Comparison of ENCODE assay signal across 18 cellular contexts in genomic region chr1:109229531-109230127, GRCh38. TPM values are rescaled to one million over a fixed set of nuclear protein-coding genes. Genes with fewer than 3 reads are reported as not detected.
A peak's percentile ranks its signal among the peaks of the same experiment; 100 is the strongest.
DNase-seq lines count a peak whose midpoint lies in the region; ATAC-seq and TF ChIP-seq lines count a peak whose summit lies in the region.
"Had no signal": no experiment of that assay in that cellular context is flagged by ENCODE, and none has a peak within 500 bp of the region (broad histone marks: within the 10 kb centered on the region; RNA-seq: fewer than 3 reads in every experiment).

No MANE protein-coding gene starts in this region.

- peaks cover 14% of the 10 kb centered on the region for H3K4me1 Mint-ChIP-seq in T-helper 17 cell
- H3K4me1 Mint-ChIP-seq in stimulated activated naive B cell treated with anti-CD40 and anti-IgM and Interleukin-4, amounts not matched to agents 10 μg/mL and 1 μg/mL and 100 μg/mL, for 72 hours, result peaks cover 0 to 1% of the 10 kb centered on the region in 2 donors

- H3K36me3 ChIP-seq in iPS-18a (ENCODE audit: control insufficient read depth, low read depth, low read length) (peaks cover 25% of the 10 kb centered on the region), vagina (peaks cover 0 to 69% of the 10 kb centered on the region in 2 donors)

- H3K4me1 ChIP-seq in iPS-18a (ENCODE audit: control insufficient read depth, low read depth, low read length) (peaks cover 43% of the 10 kb centered on the region), vagina (peaks cover 9% of the 10 kb centered on the region)
- H3K4me1 ChIP-seq: BLaER1, body of pancreas had no signal

- peak overlapping the region; percentile 6 for H3K27ac Mint-ChIP-seq in T-helper 17 cell
- peak overlapping the region; percentile 75 for H3K27ac Mint-ChIP-seq in stimulated activated naive B cell treated with anti-CD40 and anti-IgM and Interleukin-4, amounts not matched to agents 10 μg/mL and 1 μg/mL and 100 μg/mL, for 72 hours
- H3K27ac Mint-ChIP-seq: progenitor cell of endocrine pancreas had no signal

- peak overlapping the region; percentile 74 for H3K27ac ChIP-seq in iPS-18a (ENCODE audit: low read length)
- H3K27ac ChIP-seq in vagina, result no peak overlapping the region
- H3K27ac ChIP-seq: BLaER1, body of pancreas had no signal

- intact Hi-C loops in vagina (cut with DNase I), result no loop called here

- H3K27me3 ChIP-seq in iPS-18a (ENCODE audit: control insufficient read depth, insufficient read depth, low read length), result no peaks in the 10 kb centered on the region
- H3K27me3 ChIP-seq in vagina, result no peaks in the 10 kb centered on the region
- H3K27me3 ChIP-seq: BLaER1, body of pancreas had no signal

- TF ChIP-seq CTCF in vagina (IDR thresholded peaks at IDR 0.05), result no peak

- H3K9me3 ChIP-seq in T-helper 17 cell (ENCODE audit: control insufficient read depth, low read length, poor library complexity, severe bottlenecking) (no peaks in the 10 kb centered on the region), iPS-18a (ENCODE audit: control insufficient read depth, low read depth, low read length) (no peaks in the 10 kb centered on the region), vagina (no peaks in the 10 kb centered on the region)
- H3K9me3 ChIP-seq: BLaER1, body of pancreas had no signal

- TF ChIP-seq POLR2A in vagina (IDR thresholded peaks at IDR 0.05), result no peak

- no peaks in the 10 kb centered on the region for H3K9me3 Mint-ChIP-seq in stimulated activated naive B cell treated with anti-CD40 and anti-IgM and Interleukin-4, amounts not matched to agents 10 μg/mL and 1 μg/mL and 100 μg/mL, for 72 hours
- H3K9me3 Mint-ChIP-seq: stimulated activated naive CD8-positive, alpha-beta T cell treated with anti-CD3 and anti-CD28 coated beads, Interleukin-15, amount 100 ng/mL, for 72 hours had no signal

- H3K4me3 ChIP-seq in iPS-18a (ENCODE audit: low read length) (peak overlapping the region; percentile 46), vagina (no peak overlapping the region)
- H3K4me3 ChIP-seq: BLaER1, body of pancreas had no signal

- no peaks in the 10 kb centered on the region for H3K27me3 Mint-ChIP-seq in T-helper 17 cell
- no peaks in the 10 kb centered on the region for H3K27me3 Mint-ChIP-seq in stimulated activated naive B cell treated with anti-CD40 and anti-IgM and Interleukin-4, amounts not matched to agents 10 μg/mL and 1 μg/mL and 100 μg/mL, for 72 hours
- H3K27me3 Mint-ChIP-seq: progenitor cell of endocrine pancreas; stimulated activated naive CD8-positive, alpha-beta T cell treated with anti-CD3 and anti-CD28 coated beads, Interleukin-15, amount 100 ng/mL, for 72 hours had no signal

- peak; percentile 65 for DNase-seq in NCI-H128 (lab: John Stamatoyannopoulos, UW; ENCODE audit: unreplicated experiment)
- DNase-seq in T-helper 17 cell, result no peak
- DNase-seq in stimulated activated naive B cell treated with anti-CD40 and anti-IgM and Interleukin-4, amounts not matched to agents 10 μg/mL and 1 μg/mL and 100 μg/mL, for 72 hours, result no peak
- no peak for DNase-seq in D341Med (ENCODE audit: low spot score)
- no peak for DNase-seq in DMS153 treated with DMSO at 0.1 percent for 48 hours (lab: John Stamatoyannopoulos, UW; ENCODE audit: unreplicated experiment)
- no peak for DNase-seq in vagina (ENCODE audit: extremely low spot score in 2 of 2)
- DNase-seq: activated CD4-positive, alpha-beta T cell treated with anti-CD3 and anti-CD28 coated beads for 1 hour; activated naive CD4-positive, alpha-beta T cell treated with Interleukin-2 at 50 U/mL for 16 hours; body of pancreas; DND-41; KG1; NCI-H1105 treated with DMSO at 0.1 percent for 48 hours; stimulated activated CD4-positive, alpha-beta T cell treated with anti-CD3 and anti-CD28 coated beads, Interleukin-12 subunit alpha, Interleukin-12 subunit beta, amount 100 ng/mL, for 4 hours; stimulated activated naive CD8-positive, alpha-beta T cell treated with anti-CD3 and anti-CD28 coated beads, Interleukin-15, amount 100 ng/mL, for 72 hours had no signal

- peaks cover 5% of the 10 kb centered on the region for H3K36me3 Mint-ChIP-seq in T-helper 17 cell (ENCODE audit: low read depth)
- peaks cover 33 to 43% of the 10 kb centered on the region in 2 donors for H3K36me3 Mint-ChIP-seq in stimulated activated naive B cell treated with anti-CD40 and anti-IgM and Interleukin-4, amounts not matched to agents 10 μg/mL and 1 μg/mL and 100 μg/mL, for 72 hours

- no peak overlapping the region for H3K4me3 Mint-ChIP-seq in T-helper 17 cell
- H3K4me3 Mint-ChIP-seq in stimulated activated naive B cell treated with anti-CD40 and anti-IgM and Interleukin-4, amounts not matched to agents 10 μg/mL and 1 μg/mL and 100 μg/mL, for 72 hours, result no peak overlapping the region
- H3K4me3 Mint-ChIP-seq: stimulated activated naive CD8-positive, alpha-beta T cell treated with anti-CD3 and anti-CD28 coated beads, Interleukin-15, amount 100 ng/mL, for 72 hours had no signal

- ATAC-seq in T-helper 17 cell (no peak), GM21367 (IDR thresholded peaks at IDR 0.05; ENCODE audit: unreplicated experiment) (no peak)
- ATAC-seq in stimulated activated naive B cell treated with anti-CD40 and anti-IgM and Interleukin-4, amounts not matched to agents 10 μg/mL and 1 μg/mL and 100 μg/mL, for 72 hours (replicated peaks), result no peak
- ATAC-seq: body of pancreas; stimulated activated naive CD8-positive, alpha-beta T cell treated with anti-CD3 and anti-CD28 coated beads, Interleukin-15, amount 100 ng/mL, for 72 hours had no signal

- H3K9ac ChIP-seq in iPS-18a (ENCODE audit: low read length), result peak overlapping the region; percentile 35
- H3K9ac ChIP-seq: BLaER1 had no signal

RNA-seq across cellular contexts. Expression of gene SARS1, which starts 15.9 kb away (rescaled TPM):
- total RNA-seq in T-helper 17 cell (100 to 1,000 TPM in 1 of 2 donors, 10 to 100 TPM in 1; 90.8 to 120 TPM), vagina (135 TPM)

RNA-seq across cellular contexts. Expression of gene CELSR2, which starts 19.7 kb away (rescaled TPM):
- total RNA-seq in T-helper 17 cell (1 to 10 TPM; 3.2 to 3.3 TPM), vagina (38.5 TPM)

RNA-seq across cellular contexts. Expression of gene PSRC1, which starts 53.3 kb away (rescaled TPM):
- total RNA-seq in T-helper 17 cell (1 to 10 TPM; 1.2 to 1.7 TPM), vagina (5.4 TPM)
